20 cellular contexts compared by ENCODE assay signal in the genomic region with DNA sequence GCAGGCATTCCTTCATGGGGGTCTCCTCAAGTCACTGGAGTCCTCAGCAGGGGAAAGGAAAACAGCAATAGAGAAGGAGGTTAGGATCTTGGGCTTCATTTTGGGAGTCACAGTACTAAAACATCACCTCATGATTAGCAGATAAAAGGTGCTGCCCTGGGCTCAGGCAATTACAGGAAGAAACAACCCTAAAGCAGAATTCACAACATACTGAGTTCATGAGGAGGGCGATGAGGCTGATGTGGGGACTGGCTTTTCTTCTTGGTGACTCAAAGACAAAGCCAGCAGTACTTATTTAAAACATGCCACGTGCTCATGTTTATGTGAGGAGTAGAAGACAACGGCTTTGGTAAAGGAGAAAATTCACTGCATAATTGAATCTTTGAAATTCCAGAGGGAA.
DNase-seq lines count a peak whose midpoint lies in the region; ATAC-seq and TF ChIP-seq lines count a peak whose summit lies in the region.
"Had no signal": no experiment of that assay in that cellular context is flagged by ENCODE, and none has a peak within 500 bp of the region (broad histone marks: within the 10 kb centered on the region; RNA-seq: fewer than 3 reads in every experiment).

No MANE protein-coding gene starts in this region.

- peaks cover 8 to 9% of the 10 kb centered on the region in 2 donors for H3K36me3 Mint-ChIP-seq in activated T-cell treated with anti-CD3 and anti-CD28 coated beads, Interleukin-2, amount 50 U/mL, for 72 hours (ENCODE audit: insufficient read depth in 2 of 2)
- peaks cover 2% of the 10 kb centered on the region for H3K36me3 Mint-ChIP-seq in activated T-cell treated with anti-CD3 and anti-CD28 coated beads, Interleukin-2, amount 50 U/mL, for 24 hours (ENCODE audit: low read depth)
- H3K36me3 Mint-ChIP-seq in CD4-positive, alpha-beta T cell (ENCODE audit: low read depth), result peaks cover 78% of the 10 kb centered on the region
- H3K36me3 Mint-ChIP-seq: IgD-negative memory B cell had no signal

- intact Hi-C loops in CD4-positive, alpha-beta T cell (cut with DNase I, micrococcal nuclease), result no loop called here
- intact Hi-C loops in stomach (cut with DNase I; ENCODE audit: low total_unique reads), result no loop called here

- no peaks in the 10 kb centered on the region for H3K4me1 ChIP-seq in stomach

- peaks cover 61% of the 10 kb centered on the region for H3K4me1 Mint-ChIP-seq in activated T-cell treated with anti-CD3 and anti-CD28 coated beads, Interleukin-2, amount 50 U/mL, for 72 hours (ENCODE audit: low read depth)
- H3K4me1 Mint-ChIP-seq in activated T-cell treated with anti-CD3 and anti-CD28 coated beads, Interleukin-2, amount 50 U/mL, for 24 hours (ENCODE audit: low read depth), result peaks cover 47% of the 10 kb centered on the region
- peaks cover 73% of the 10 kb centered on the region for H3K4me1 Mint-ChIP-seq in CD4-positive, alpha-beta T cell (ENCODE audit: low read depth)

- H3K4me3 Mint-ChIP-seq in activated T-cell treated with anti-CD3 and anti-CD28 coated beads, Interleukin-2, amount 50 U/mL, for 72 hours, result no peak overlapping the region
- H3K4me3 Mint-ChIP-seq in activated T-cell treated with anti-CD3 and anti-CD28 coated beads, Interleukin-2, amount 50 U/mL, for 24 hours, result no peak overlapping the region
- no peak overlapping the region for H3K4me3 Mint-ChIP-seq in CD4-positive, alpha-beta T cell
- H3K4me3 Mint-ChIP-seq: IgD-negative memory B cell had no signal

- no peak for DNase-seq in activated T-cell treated with anti-CD3 and anti-CD28 coated beads, Interleukin-2, amount 50 U/mL, for 72 hours
- DNase-seq in activated T-cell treated with anti-CD3 and anti-CD28 coated beads, Interleukin-2, amount 50 U/mL, for 24 hours, result no peak
- no peak for DNase-seq in CD4-positive, alpha-beta T cell
- DNase-seq in MV-4-11 (lab: John Stamatoyannopoulos, UW) (peak; percentile 11), G401 (ENCODE audit: low spot score) (no peak), stomach (no peak)
- DNase-seq: DMS 273 treated with DMSO at 0.1 percent for 48 hours, GM23248, Kasumi-1, MM.1S, NCI-H1105, NCI-H1694 treated with DMSO at 0.1 percent for 48 hours, NCI-H2107, NCI-H2227 treated with DMSO at 0.1 percent for 48 hours, NCI-H524 treated with DMSO at 0.1 percent for 48 hours had no signal

- 73 to 89% (median 77%) methylated on average over 3 of the region's 3 CpGs for WGBS in stomach, 5 donors

- peak; percentile 57 to 64 for ATAC-seq in activated T-cell treated with anti-CD3 and anti-CD28 coated beads, Interleukin-2, amount 50 U/mL, for 72 hours (replicated peaks in 1 of 2)
- no peak for ATAC-seq in CD4-positive, alpha-beta T cell (ENCODE audit: poor library complexity)
- ATAC-seq in esophagus mucosa, result peak; percentile 35
- ATAC-seq: HCT116, Panc1 had no signal

- POLR2A ChIA-PET in CD4-positive, alpha-beta T cell (lab: Charles Lee), result no interaction called here

- H3K9me3 ChIP-seq in CD4-positive, alpha-beta T cell (ENCODE audit: control insufficient read depth, low read length), result no peaks in the 10 kb centered on the region
- H3K9me3 ChIP-seq in stomach, result no peaks in the 10 kb centered on the region

- H3K4me3 ChIP-seq in stomach, result no peak overlapping the region
- H3K4me3 ChIP-seq: GM23248 had no signal

- TF ChIP-seq CTCF in CD4-positive, alpha-beta T cell (IDR thresholded peaks at IDR 0.05), result no peak
- TF ChIP-seq CTCF in stomach (IDR thresholded peaks at IDR 0.05), result no peak

- no peak for TF ChIP-seq EP300 in stomach (IDR thresholded peaks at IDR 0.05)

- H3K27ac ChIP-seq in CD4-positive, alpha-beta T cell (ENCODE audit: low read depth, low read length), result no peak overlapping the region
- H3K27ac ChIP-seq in stomach, result no peak overlapping the region
- H3K27ac ChIP-seq: GM23248, HL-60 had no signal

- no peaks in the 10 kb centered on the region for H3K27me3 ChIP-seq in CD4-positive, alpha-beta T cell (ENCODE audit: control insufficient read depth, insufficient read depth, low read length)
- H3K27me3 ChIP-seq in stomach, result no peaks in the 10 kb centered on the region

- TF ChIP-seq POLR2A in stomach (IDR thresholded peaks at IDR 0.05), result no peak

- in situ Hi-C loops in G401 (cut with HindIII; ENCODE audit: low sequenced_read_pairs), result no loop called here

- H3K27ac Mint-ChIP-seq in activated T-cell treated with anti-CD3 and anti-CD28 coated beads, Interleukin-2, amount 50 U/mL, for 72 hours, result peak overlapping the region; percentile 39
- no peak overlapping the region for H3K27ac Mint-ChIP-seq in activated T-cell treated with anti-CD3 and anti-CD28 coated beads, Interleukin-2, amount 50 U/mL, for 24 hours
- H3K27ac Mint-ChIP-seq in CD4-positive, alpha-beta T cell, result peak overlapping the region; percentile 2

- no peaks in the 10 kb centered on the region for H3K27me3 Mint-ChIP-seq in activated T-cell treated with anti-CD3 and anti-CD28 coated beads, Interleukin-2, amount 50 U/mL, for 72 hours (ENCODE audit: low read depth)
- H3K27me3 Mint-ChIP-seq in activated T-cell treated with anti-CD3 and anti-CD28 coated beads, Interleukin-2, amount 50 U/mL, for 24 hours, result no peaks in the 10 kb centered on the region
- H3K27me3 Mint-ChIP-seq in CD4-positive, alpha-beta T cell, result no peaks in the 10 kb centered on the region

- H3K9me3 Mint-ChIP-seq in activated T-cell treated with anti-CD3 and anti-CD28 coated beads, Interleukin-2, amount 50 U/mL, for 72 hours, result peaks cover 3% of the 10 kb centered on the region in 2 donors
- H3K9me3 Mint-ChIP-seq in activated T-cell treated with anti-CD3 and anti-CD28 coated beads, Interleukin-2, amount 50 U/mL, for 24 hours, result no peaks in the 10 kb centered on the region
- H3K9me3 Mint-ChIP-seq in CD4-positive, alpha-beta T cell, result no peaks in the 10 kb centered on the region

- H3K36me3 ChIP-seq in stomach, result no peaks in the 10 kb centered on the region

- CTCF ChIA-PET in CD4-positive, alpha-beta T cell (lab: Charles Lee), result no interaction called here
